Comparison of ENCODE assay signal across 8 cellular contexts in genomic region chr7:4682621-4683042, GRCh38. TPM values are rescaled to one million over a fixed set of nuclear protein-coding genes. Genes with fewer than 3 reads are reported as not detected.
DNase-seq lines count a peak whose midpoint lies in the region; ATAC-seq lines count a peak whose summit lies in the region.

No MANE protein-coding gene starts in this region.

- WGBS in thymus = under 1% methylated on average over 47 of the region's 47 CpGs

- intact Hi-C loops in activated CD4-positive, alpha-beta T cell treated with anti-CD3 and anti-CD28 coated beads, Interleukin-2, amount 10 ng/mL, durations not matched to agents 24 days and 14 days (cut with micrococcal nuclease) = loop anchor here (1.0 kb wide), 1 partner anchor 41 kb away; no protein-coding TSS in a partner anchor

- ATAC-seq in GM21619 (IDR thresholded peaks at IDR 0.05; ENCODE audit: unreplicated experiment) = peak; percentile 35

- H3K4me1 Mint-ChIP-seq in activated CD4-positive, alpha-beta T cell treated with anti-CD3 and anti-CD28 coated beads, Interleukin-2, amount 10 ng/mL, durations not matched to agents 24 days and 14 days = peaks cover 27% of the 10 kb centered on the region

- no peaks in the 10 kb centered on the region for H3K9me3 Mint-ChIP-seq in activated CD4-positive, alpha-beta T cell treated with anti-CD3 and anti-CD28 coated beads, Interleukin-2, amount 10 ng/mL, durations not matched to agents 24 days and 14 days

- H3K27me3 ChIP-seq in effector memory CD4-positive, alpha-beta T cell (replicated peaks; ENCODE audit: control insufficient read depth, insufficient read depth, low read length, poor library complexity, severe bottlenecking) = no peaks in the 10 kb centered on the region
- no peaks in the 10 kb centered on the region for H3K27me3 ChIP-seq in mucosa of rectum (ENCODE audit: control insufficient read depth in 2 of 2, insufficient read depth in 2 of 2, low read length in 2 of 2)
- H3K27me3 ChIP-seq in thymus (ENCODE audit: control insufficient read depth, insufficient read depth) = no peaks in the 10 kb centered on the region

- peak overlapping the region; percentile 88 to 90 for H3K9ac ChIP-seq in mucosa of rectum (ENCODE audit: low read depth in 1 of 2, low read length in 2 of 2)

- peak overlapping the region; percentile 94 for H3K27ac ChIP-seq in effector memory CD4-positive, alpha-beta T cell (ENCODE audit: insufficient read depth, low read length, poor library complexity, severe bottlenecking)
- H3K27ac ChIP-seq in mucosa of rectum (ENCODE audit: low read depth in 2 of 2, low read length in 2 of 2) (peak overlapping the region; percentile 92 to 93), thymus (ENCODE audit: low read depth) (peak overlapping the region; percentile 57)

- H3K27me3 Mint-ChIP-seq in activated CD4-positive, alpha-beta T cell treated with anti-CD3 and anti-CD28 coated beads, Interleukin-2, amount 10 ng/mL, durations not matched to agents 24 days and 14 days = no peaks in the 10 kb centered on the region

- H3K27ac Mint-ChIP-seq in activated CD4-positive, alpha-beta T cell treated with anti-CD3 and anti-CD28 coated beads, Interleukin-2, amount 10 ng/mL, durations not matched to agents 24 days and 14 days = peak overlapping the region; percentile 94

- H3K4me1 ChIP-seq in effector memory CD4-positive, alpha-beta T cell (ENCODE audit: control insufficient read depth, insufficient read depth, low read length, poor library complexity, severe bottlenecking) = peaks cover 25% of the 10 kb centered on the region
- H3K4me1 ChIP-seq in mucosa of rectum (ENCODE audit: control insufficient read depth in 2 of 2, insufficient read depth in 2 of 2, low read length in 2 of 2) (peaks cover 14 to 20% of the 10 kb centered on the region in 2 donors), thymus (ENCODE audit: control insufficient read depth, insufficient read depth, low read length) (peaks cover 14% of the 10 kb centered on the region)

- peaks cover 17% of the 10 kb centered on the region for H3K36me3 Mint-ChIP-seq in activated CD4-positive, alpha-beta T cell treated with anti-CD3 and anti-CD28 coated beads, Interleukin-2, amount 10 ng/mL, durations not matched to agents 24 days and 14 days (ENCODE audit: low read depth)

- H3K4me3 Mint-ChIP-seq in activated CD4-positive, alpha-beta T cell treated with anti-CD3 and anti-CD28 coated beads, Interleukin-2, amount 10 ng/mL, durations not matched to agents 24 days and 14 days = peak overlapping the region; percentile 90

- H3K36me3 ChIP-seq in effector memory CD4-positive, alpha-beta T cell (ENCODE audit: control insufficient read depth, insufficient read depth, low read length) = peaks cover 6% of the 10 kb centered on the region
- H3K36me3 ChIP-seq in mucosa of rectum (ENCODE audit: control insufficient read depth in 2 of 2, insufficient read depth in 2 of 2, low read length in 2 of 2) (peaks cover 0 to 6% of the 10 kb centered on the region in 2 donors), thymus (ENCODE audit: control insufficient read depth, insufficient read depth) (no peaks in the 10 kb centered on the region)

- H3K4me3 ChIP-seq in Jurkat, Clone E6-1 (ENCODE audit: low read length) = peak overlapping the region; percentile 80
- peak overlapping the region; percentile 92 for H3K4me3 ChIP-seq in effector memory CD4-positive, alpha-beta T cell (ENCODE audit: insufficient read depth, low read depth, low read length, poor library complexity, severe bottlenecking)
- H3K4me3 ChIP-seq in mucosa of rectum (ENCODE audit: low read length in 2 of 2) (peak overlapping the region; percentile 72 to 86), thymus (ENCODE audit: low read length) (peak overlapping the region; percentile 61)

- no peaks in the 10 kb centered on the region for H3K9me3 ChIP-seq in effector memory CD4-positive, alpha-beta T cell (ENCODE audit: control insufficient read depth, low read length)
- H3K9me3 ChIP-seq in mucosa of rectum (ENCODE audit: control insufficient read depth in 2 of 2, low read length in 2 of 2) (no peaks in the 10 kb centered on the region), thymus (ENCODE audit: control insufficient read depth) (no peaks in the 10 kb centered on the region)

- DNase-seq in ELR (ENCODE audit: low read depth) (peak; percentile 62), putamen (ENCODE audit: low spot score) (no peak)
- DNase-seq in Jurkat, Clone E6-1 (ENCODE audit: low read depth, low spot score) = no peak
- peak; percentile 78 for DNase-seq in activated CD4-positive, alpha-beta T cell treated with anti-CD3 and anti-CD28 coated beads, Interleukin-2, amount 10 ng/mL, durations not matched to agents 24 days and 14 days
- DNase-seq in effector memory CD4-positive, alpha-beta T cell = peak; percentile 12 to 24 (median 18)

RNA-seq across cellular contexts. Expression of gene FOXK1, which starts 0.5 kb away (rescaled TPM):
- polyA plus RNA-seq in Jurkat, Clone E6-1 (2012; ENCODE audit: insufficient read depth, insufficient read length) = 5.3 TPM
- 36.6 TPM in 2 replicates for total RNA-seq in activated CD4-positive, alpha-beta T cell treated with anti-CD3 and anti-CD28 coated beads, Interleukin-2, amount 10 ng/mL, durations not matched to agents 24 days and 14 days
- 7.6 TPM for polyA plus RNA-seq in thymus

Comparison
In these comparisons a context has a peak if more than half of its experiments do, and no peak if none do; other contexts are left out.
1. DNase-seq: peak in ELR (single experiment), activated CD4-positive, alpha-beta T cell treated with anti-CD3 and anti-CD28 coated beads, Interleukin-2, amount 10 ng/mL, durations not matched to agents 24 days and 14 days (single experiment) and effector memory CD4-positive, alpha-beta T cell (3 of 3); none in Jurkat, Clone E6-1 (single experiment) and putamen (single experiment).
2. Peak in every context shown above with its lines, with median percentiles within 50 percentile points of each other: H3K4me3 ChIP-seq and H3K27ac ChIP-seq.